In the genomic region with DNA sequence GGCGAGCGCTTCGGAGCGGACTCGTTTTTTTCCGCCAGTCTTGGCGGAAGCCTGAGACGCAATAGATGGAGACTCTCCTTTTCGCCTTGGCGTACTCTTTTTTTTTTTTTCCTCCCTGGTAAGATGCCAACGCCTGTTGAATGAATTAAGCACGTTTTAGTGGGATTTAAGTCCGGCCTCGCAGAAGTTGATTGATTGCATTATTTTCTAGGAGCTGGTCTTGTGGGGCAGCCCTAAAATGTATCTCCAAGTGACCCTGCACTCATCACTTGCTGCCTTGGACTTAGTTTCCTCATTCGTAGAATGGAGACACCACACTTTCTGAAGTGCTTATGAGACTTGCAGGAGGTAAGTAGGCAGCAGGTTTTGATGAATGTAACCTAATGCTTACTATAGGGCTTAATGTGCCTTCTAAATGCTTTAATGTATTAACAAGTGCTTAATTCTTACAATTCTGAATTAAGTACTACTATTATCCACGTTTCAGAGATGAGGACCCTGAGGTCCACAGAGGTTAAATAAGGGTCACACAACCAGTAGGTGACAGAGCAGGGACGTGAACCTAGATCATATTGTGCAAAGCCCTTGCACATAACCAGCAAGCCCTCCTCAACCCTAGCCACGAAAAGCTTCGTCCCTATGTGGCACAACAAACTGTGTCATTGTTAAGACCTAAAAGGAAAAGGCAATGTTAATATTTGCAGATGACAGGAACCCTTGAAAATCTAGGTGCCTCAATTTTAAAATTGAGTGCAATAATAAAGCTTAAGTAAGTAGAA, we compare ENCODE assay signal across 8 cellular contexts. TPM values are rescaled to one million over a fixed set of nuclear protein-coding genes. Genes with fewer than 3 reads are reported as not detected.
DNase-seq lines count a peak whose midpoint lies in the region; ATAC-seq and TF ChIP-seq lines count a peak whose summit lies in the region.

No MANE protein-coding gene starts in this region.

- intact Hi-C loops in dendritic cell treated with granulocyte-macrophage colony-stimulating factor and Interleukin-4, amounts not matched to agents 40 ng/mL and 50 ng/mL, for 4 days (cut with micrococcal nuclease), result loop anchor here (2.0 kb wide), 1 partner anchor 32 kb away; no protein-coding TSS in a partner anchor

- peak; percentile 27 for ATAC-seq in HG02623 (IDR thresholded peaks at IDR 0.05; ENCODE audit: unreplicated experiment)

- TF ChIP-seq CTCF in neural cell (IDR thresholded peaks at IDR 0.05; ENCODE audit: poor library complexity, severe bottlenecking), result no peak

- H3K9me3 Mint-ChIP-seq in T-helper 1 cell treated with Interleukin-12 subunit alpha and Interleukin-12 subunit beta and Interleukin-4 antibody, amounts not matched to agents 30 μg/mL and 1 μg/mL, for 36 hours, result no peaks in the 10 kb centered on the region
- peaks cover 9% of the 10 kb centered on the region for H3K9me3 Mint-ChIP-seq in dendritic cell treated with granulocyte-macrophage colony-stimulating factor and Interleukin-4, amounts not matched to agents 40 ng/mL and 50 ng/mL, for 4 days

- H3K4me3 ChIP-seq in NT2/D1 (ENCODE audit: insufficient read length, low read depth) (peak overlapping the region; percentile 94), neural cell (ENCODE audit: low read length) (peak overlapping the region; percentile 97)

- peak overlapping the region; percentile 56 for H3K4me2 ChIP-seq in neural cell (ENCODE audit: low read length)

- no peak for TF ChIP-seq EP300 in neural cell (conservative IDR thresholded peaks at IDR 0.05; ENCODE audit: poor library complexity, severe bottlenecking)

- peak overlapping the region; percentile 74 for H3K9ac ChIP-seq in NT2/D1 (ENCODE audit: insufficient read length, low read depth)
- peak overlapping the region; percentile 99 for H3K9ac ChIP-seq in neural cell (ENCODE audit: low read length)

- peaks cover 3% of the 10 kb centered on the region for H3K36me3 Mint-ChIP-seq in T-helper 1 cell treated with Interleukin-12 subunit alpha and Interleukin-12 subunit beta and Interleukin-4 antibody, amounts not matched to agents 30 μg/mL and 1 μg/mL, for 36 hours (ENCODE audit: low read depth)
- peaks cover 13% of the 10 kb centered on the region for H3K36me3 Mint-ChIP-seq in dendritic cell treated with granulocyte-macrophage colony-stimulating factor and Interleukin-4, amounts not matched to agents 40 ng/mL and 50 ng/mL, for 4 days (ENCODE audit: low read depth)

- no peaks in the 10 kb centered on the region for H3K36me3 ChIP-seq in NT2/D1 (ENCODE audit: insufficient read depth, insufficient read length, low read length)
- H3K36me3 ChIP-seq in neural cell (ENCODE audit: insufficient read depth, low read length), result no peaks in the 10 kb centered on the region

- H3K27me3 ChIP-seq in NT2/D1 (ENCODE audit: insufficient read depth, insufficient read length) (no peaks in the 10 kb centered on the region), neural cell (ENCODE audit: insufficient read depth, low read depth, low read length) (no peaks in the 10 kb centered on the region)

- no peaks in the 10 kb centered on the region for H3K9me3 ChIP-seq in NT2/D1 (ENCODE audit: insufficient read depth, low read length)
- no peaks in the 10 kb centered on the region for H3K9me3 ChIP-seq in neural cell (ENCODE audit: low read length)

- H3K4me3 Mint-ChIP-seq in T-helper 1 cell treated with Interleukin-12 subunit alpha and Interleukin-12 subunit beta and Interleukin-4 antibody, amounts not matched to agents 30 μg/mL and 1 μg/mL, for 36 hours, result peak overlapping the region; percentile 93
- peak overlapping the region; percentile 99 for H3K4me3 Mint-ChIP-seq in dendritic cell treated with granulocyte-macrophage colony-stimulating factor and Interleukin-4, amounts not matched to agents 40 ng/mL and 50 ng/mL, for 4 days

- peak overlapping the region; percentile 99 for H3K27ac ChIP-seq in neural cell (ENCODE audit: low read length)

- H3F3A ChIP-seq in neural cell (ENCODE audit: insufficient read depth, low read length, poor library complexity, severe bottlenecking), result no peaks in the 10 kb centered on the region

- H3K4me1 Mint-ChIP-seq in T-helper 1 cell treated with Interleukin-12 subunit alpha and Interleukin-12 subunit beta and Interleukin-4 antibody, amounts not matched to agents 30 μg/mL and 1 μg/mL, for 36 hours (ENCODE audit: low read depth), result peaks cover 39% of the 10 kb centered on the region
- H3K4me1 Mint-ChIP-seq in dendritic cell treated with granulocyte-macrophage colony-stimulating factor and Interleukin-4, amounts not matched to agents 40 ng/mL and 50 ng/mL, for 4 days (ENCODE audit: low read depth), result peaks cover 32% of the 10 kb centered on the region

- H3K9me2 ChIP-seq in neural cell (ENCODE audit: insufficient read depth, low read length), result no peaks in the 10 kb centered on the region

- H3K27ac Mint-ChIP-seq in T-helper 1 cell treated with Interleukin-12 subunit alpha and Interleukin-12 subunit beta and Interleukin-4 antibody, amounts not matched to agents 30 μg/mL and 1 μg/mL, for 36 hours, result peak overlapping the region; percentile 91
- peak overlapping the region; percentile 99 for H3K27ac Mint-ChIP-seq in dendritic cell treated with granulocyte-macrophage colony-stimulating factor and Interleukin-4, amounts not matched to agents 40 ng/mL and 50 ng/mL, for 4 days

- DNase-seq in T-helper 1 cell, result no peak
- no peak for DNase-seq in NT2/D1 (ENCODE audit: low read depth, low spot score)
- no peak for DNase-seq in AG08395 (ENCODE audit: low spot score)
- no peak for DNase-seq in iPS-NIHi7 (ENCODE audit: extremely low spot score)

- peak overlapping the region; percentile 41 for H2AFZ ChIP-seq in neural cell (ENCODE audit: low read depth, low read length)

- no peaks in the 10 kb centered on the region for H3K27me3 Mint-ChIP-seq in T-helper 1 cell treated with Interleukin-12 subunit alpha and Interleukin-12 subunit beta and Interleukin-4 antibody, amounts not matched to agents 30 μg/mL and 1 μg/mL, for 36 hours (ENCODE audit: low read depth)
- no peaks in the 10 kb centered on the region for H3K27me3 Mint-ChIP-seq in dendritic cell treated with granulocyte-macrophage colony-stimulating factor and Interleukin-4, amounts not matched to agents 40 ng/mL and 50 ng/mL, for 4 days

- peaks cover 3% of the 10 kb centered on the region for H3K4me1 ChIP-seq in NT2/D1 (ENCODE audit: insufficient read depth, insufficient read length)

- H3K79me2 ChIP-seq in neural cell (replicated peaks; ENCODE audit: insufficient read depth, low read length), result peaks cover 38% of the 10 kb centered on the region

- no peak for TF ChIP-seq RAD21 in neural cell (conservative IDR thresholded peaks at IDR 0.05)

- peaks cover 18% of the 10 kb centered on the region for H4K20me1 ChIP-seq in neural cell (ENCODE audit: insufficient read depth)

TF ChIP-seq in neural cell, 6 proteins besides CTCF, POLR2A, EP300 and RAD21:
- no peak for TF ChIP-seq MXI1 (conservative IDR thresholded peaks at IDR 0.05; ENCODE audit: poor library complexity, severe bottlenecking)
- TF ChIP-seq, protein P1, sequence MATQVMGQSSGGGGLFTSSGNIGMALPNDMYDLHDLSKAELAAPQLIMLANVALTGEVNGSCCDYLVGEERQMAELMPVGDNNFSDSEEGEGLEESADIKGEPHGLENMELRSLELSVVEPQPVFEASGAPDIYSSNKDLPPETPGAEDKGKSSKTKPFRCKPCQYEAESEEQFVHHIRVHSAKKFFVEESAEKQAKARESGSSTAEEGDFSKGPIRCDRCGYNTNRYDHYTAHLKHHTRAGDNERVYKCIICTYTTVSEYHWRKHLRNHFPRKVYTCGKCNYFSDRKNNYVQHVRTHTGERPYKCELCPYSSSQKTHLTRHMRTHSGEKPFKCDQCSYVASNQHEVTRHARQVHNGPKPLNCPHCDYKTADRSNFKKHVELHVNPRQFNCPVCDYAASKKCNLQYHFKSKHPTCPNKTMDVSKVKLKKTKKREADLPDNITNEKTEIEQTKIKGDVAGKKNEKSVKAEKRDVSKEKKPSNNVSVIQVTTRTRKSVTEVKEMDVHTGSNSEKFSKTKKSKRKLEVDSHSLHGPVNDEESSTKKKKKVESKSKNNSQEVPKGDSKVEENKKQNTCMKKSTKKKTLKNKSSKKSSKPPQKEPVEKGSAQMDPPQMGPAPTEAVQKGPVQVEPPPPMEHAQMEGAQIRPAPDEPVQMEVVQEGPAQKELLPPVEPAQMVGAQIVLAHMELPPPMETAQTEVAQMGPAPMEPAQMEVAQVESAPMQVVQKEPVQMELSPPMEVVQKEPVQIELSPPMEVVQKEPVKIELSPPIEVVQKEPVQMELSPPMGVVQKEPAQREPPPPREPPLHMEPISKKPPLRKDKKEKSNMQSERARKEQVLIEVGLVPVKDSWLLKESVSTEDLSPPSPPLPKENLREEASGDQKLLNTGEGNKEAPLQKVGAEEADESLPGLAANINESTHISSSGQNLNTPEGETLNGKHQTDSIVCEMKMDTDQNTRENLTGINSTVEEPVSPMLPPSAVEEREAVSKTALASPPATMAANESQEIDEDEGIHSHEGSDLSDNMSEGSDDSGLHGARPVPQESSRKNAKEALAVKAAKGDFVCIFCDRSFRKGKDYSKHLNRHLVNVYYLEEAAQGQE (IDR thresholded peaks at IDR 0.05; ENCODE audit: borderline replicate concordance), result no peak
- TF ChIP-seq TAF1 (IDR thresholded peaks at IDR 0.05; ENCODE audit: low read depth), result no peak
- TF ChIP-seq SMC3 (conservative IDR thresholded peaks at IDR 0.05; ENCODE audit: poor library complexity), result no peak
- no peak for TF ChIP-seq EZH2 (IDR thresholded peaks at IDR 0.05; ENCODE audit: borderline replicate concordance, insufficient read depth, low read length, poor library complexity, severe bottlenecking)
- TF ChIP-seq POLR2AphosphoS5 (IDR thresholded peaks at IDR 0.05), result no peak

RNA-seq across cellular contexts. Expression of a gene that starts 0.5 kb away (rescaled TPM):
- 943 and 967 TPM in 2 replicates for polyA plus RNA-seq in neural cell
- 251 and 267 TPM in 2 replicates for polyA minus RNA-seq in neural cell

RNA-seq across cellular contexts. Expression of a gene that starts 33.0 kb away (rescaled TPM):
- polyA plus RNA-seq in neural cell, result 52.0 and 53.1 TPM in 2 replicates
- 103 and 111 TPM in 2 replicates for polyA minus RNA-seq in neural cell
